22 cellular contexts compared by ENCODE assay signal in the genomic region with DNA sequence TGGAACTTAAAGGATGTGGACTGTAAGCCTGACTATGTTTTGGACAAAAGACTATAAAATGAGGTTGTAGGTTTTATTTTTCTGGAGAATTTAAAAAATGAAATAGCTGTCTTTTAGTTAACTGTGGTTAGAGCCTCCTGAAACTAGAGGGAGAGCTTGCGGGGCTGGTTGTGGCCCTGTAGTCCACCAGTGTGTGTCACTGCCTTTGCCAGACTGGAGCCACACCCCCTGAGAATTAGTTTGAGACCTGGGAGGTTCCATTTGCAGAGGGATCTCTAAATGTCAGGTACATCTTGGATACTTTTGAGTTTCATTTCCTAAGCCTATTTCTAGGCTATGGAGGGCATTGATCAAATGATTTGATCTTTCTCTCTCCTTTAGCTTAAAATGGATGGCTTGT. TPM values are rescaled to one million over a fixed set of nuclear protein-coding genes. Genes with fewer than 3 reads are reported as not detected.
A peak's percentile ranks its signal among the peaks of the same experiment; 100 is the strongest.
DNase-seq lines count a peak whose midpoint lies in the region; ATAC-seq, FAIRE-seq and TF ChIP-seq lines count a peak whose summit lies in the region.
"Had no signal": no experiment of that assay in that cellular context is flagged by ENCODE, and none has a peak within 500 bp of the region (broad histone marks: within the 10 kb centered on the region; RNA-seq: fewer than 3 reads in every experiment).

No MANE protein-coding gene starts in this region.

- H3K9me1 ChIP-seq in K562 (ENCODE audit: control insufficient read depth, insufficient read depth, low read length): no peaks in the 10 kb centered on the region

- H3K9me2 ChIP-seq in GM23338 (ENCODE audit: insufficient read depth) (no peaks in the 10 kb centered on the region), HCT116 (ENCODE audit: insufficient read depth) (no peaks in the 10 kb centered on the region)

- H3K36me3 Mint-ChIP-seq in GM23338 (ENCODE audit: low read depth): no peaks in the 10 kb centered on the region
- H3K36me3 Mint-ChIP-seq in activated naive CD4-positive, alpha-beta T cell treated with anti-CD3 and anti-CD28 coated beads, Interleukin-2, amount 10 ng/mL, durations not matched to agents 7 days and 5 days: no peaks in the 10 kb centered on the region
- H3K36me3 Mint-ChIP-seq in T-helper 2 cell treated with Interferon-gamma antibody and Interleukin-4, amounts not matched to agents 5 μg/mL and 100 μg/mL, for 36 hours (ENCODE audit: low read depth): no peaks in the 10 kb centered on the region

- ATAC-seq in GM23338 (peak; percentile 67), HCT116 (peak; percentile 61), K562 (peak; percentile 54; the same call in 2 of the 3 replicates), heart right ventricle (no peak)

- POLR2A ChIA-PET in HCT116 (lab: Charles Lee) (no interaction called here), K562 (lab: Yijun Ruan, JAX) (interaction anchor here (0.9 kb wide), 1 partner anchor 98 kb away, joined by 3 read pairs; no protein-coding TSS in a partner anchor)

- intact Hi-C loops in HCT116 (cut with micrococcal nuclease) (no loop called here), K562 (cut with micrococcal nuclease) (no loop called here), heart right ventricle (cut with DNase I) (no loop called here)

- no peaks in the 10 kb centered on the region for H3K9me3 ChIP-seq in HCT116 (ENCODE audit: control insufficient read depth in 1 of 2, insufficient read depth in 1 of 2, low read depth in 1 of 2, low read length in 2 of 2)
- no peaks in the 10 kb centered on the region for H3K9me3 ChIP-seq in K562 (replicated peaks; ENCODE audit: control insufficient read depth, insufficient read depth, low read depth, low read length)
- peaks cover 0 to 9% (median 0%) of the 10 kb centered on the region in 11 donors for H3K9me3 ChIP-seq in heart right ventricle
- H3K9me3 ChIP-seq: BLaER1 had no signal

- DNase-seq in GM23338 (ENCODE audit: low spot score) (peak; percentile 39), HCT116 (ENCODE audit: low read depth, low spot score) (no peak), K562 (ENCODE audit: extremely low read depth in 1 of 4, low spot score in 3 of 4) (no peak), iPS-NIHi7 (ENCODE audit: extremely low spot score) (peak; percentile 29), NCI-H2171 (lab: John Stamatoyannopoulos, UW) (no peak), heart right ventricle (no peak)
- DNase-seq in activated naive CD4-positive, alpha-beta T cell treated with anti-CD3 and anti-CD28 coated beads, Interleukin-2, amount 10 ng/mL, durations not matched to agents 7 days and 5 days: no peak
- no peak for DNase-seq in T-helper 2 cell treated with Interferon-gamma antibody and Interleukin-4, amounts not matched to agents 5 μg/mL and 100 μg/mL, for 36 hours (ENCODE audit: low spot score)
- DNase-seq: 8988T; CD4-positive, alpha-beta memory T cell; DMS153; DMS79; GDM1 had no signal

- H3K4me1 ChIP-seq in GM23338 (ENCODE audit: insufficient read depth): no peaks in the 10 kb centered on the region
- H3K4me1 ChIP-seq in HCT116 (ENCODE audit: control insufficient read depth in 1 of 2, insufficient read depth in 2 of 2, low read length in 2 of 2): no peaks in the 10 kb centered on the region
- H3K4me1 ChIP-seq in K562 (replicated peaks in 1 of 2; ENCODE audit: control insufficient read depth in 2 of 2, insufficient read depth in 2 of 2, low read length in 2 of 2): no peaks in the 10 kb centered on the region
- no peaks in the 10 kb centered on the region for H3K4me1 ChIP-seq in heart right ventricle
- H3K4me1 ChIP-seq: BLaER1 had no signal

- in situ Hi-C loops in K562 (cut with MboI): no loop called here

- H3K27me3 ChIP-seq in GM23338 (ENCODE audit: insufficient read depth) (no peaks in the 10 kb centered on the region), HCT116 (ENCODE audit: insufficient read depth, low read length) (no peaks in the 10 kb centered on the region), K562 (ENCODE audit: control insufficient read depth in 2 of 2, insufficient read depth in 2 of 2, low read length in 2 of 2) (no peaks in the 10 kb centered on the region), heart right ventricle (no peaks in the 10 kb centered on the region)
- H3K27me3 ChIP-seq: BLaER1 had no signal

- H2AFZ ChIP-seq in GM23338 (0 out of 2 replicates have a peak overlapping the region, but pooled peaks have one; percentile 24), HCT116 (ENCODE audit: low read depth, low read length, poor library complexity, severe bottlenecking) (peak overlapping the region; percentile 51), K562 (ENCODE audit: low read depth, low read length) (no peak overlapping the region)

- no peaks in the 10 kb centered on the region for H3K27me3 Mint-ChIP-seq in GM23338 (ENCODE audit: insufficient read depth, low read depth, poor library complexity)
- H3K27me3 Mint-ChIP-seq in activated naive CD4-positive, alpha-beta T cell treated with anti-CD3 and anti-CD28 coated beads, Interleukin-2, amount 10 ng/mL, durations not matched to agents 7 days and 5 days: peaks cover 4% of the 10 kb centered on the region
- H3K27me3 Mint-ChIP-seq in T-helper 2 cell treated with Interferon-gamma antibody and Interleukin-4, amounts not matched to agents 5 μg/mL and 100 μg/mL, for 36 hours (ENCODE audit: low read depth): peaks cover 3% of the 10 kb centered on the region

- H3F3A ChIP-seq in GM23338 (replicated peaks; ENCODE audit: low read depth): no peaks in the 10 kb centered on the region

- H3K9ac ChIP-seq in HCT116 (ENCODE audit: low read length) (no peak overlapping the region), K562 (ENCODE audit: insufficient read depth in 1 of 2, low read depth in 2 of 2, low read length in 2 of 2) (no peak overlapping the region)
- H3K9ac ChIP-seq: BLaER1 had no signal

- TF ChIP-seq RAD21 in HCT116 (IDR thresholded peaks at IDR 0.05; ENCODE audit: low read depth) (no peak), K562 (CRISPR knock-in tag; conservative IDR thresholded peaks at IDR 0.05 in 1 of 2, IDR thresholded peaks at IDR 0.05 in 1 of 2) (no peak)

- H3K4me2 ChIP-seq in GM23338 (no peak overlapping the region), HCT116 (ENCODE audit: low read length) (no peak overlapping the region), K562 (ENCODE audit: insufficient read depth, low read length) (no peak overlapping the region)
- H3K4me2 ChIP-seq: BLaER1 had no signal

- no peak overlapping the region for H3K4me3 Mint-ChIP-seq in GM23338
- no peak overlapping the region for H3K4me3 Mint-ChIP-seq in activated naive CD4-positive, alpha-beta T cell treated with anti-CD3 and anti-CD28 coated beads, Interleukin-2, amount 10 ng/mL, durations not matched to agents 7 days and 5 days
- H3K4me3 Mint-ChIP-seq in T-helper 2 cell treated with Interferon-gamma antibody and Interleukin-4, amounts not matched to agents 5 μg/mL and 100 μg/mL, for 36 hours: no peak overlapping the region
- H3K4me3 Mint-ChIP-seq: CD14-positive monocyte; CD4-positive, alpha-beta memory T cell had no signal

- H3K27ac Mint-ChIP-seq in GM23338: no peak overlapping the region
- H3K27ac Mint-ChIP-seq in activated naive CD4-positive, alpha-beta T cell treated with anti-CD3 and anti-CD28 coated beads, Interleukin-2, amount 10 ng/mL, durations not matched to agents 7 days and 5 days: no peak overlapping the region
- no peak overlapping the region for H3K27ac Mint-ChIP-seq in T-helper 2 cell treated with Interferon-gamma antibody and Interleukin-4, amounts not matched to agents 5 μg/mL and 100 μg/mL, for 36 hours
- H3K27ac Mint-ChIP-seq: CD14-positive monocyte; CD4-positive, alpha-beta memory T cell had no signal

- no peak for FAIRE-seq in K562 (lab: Jason Lieb, UNC)
- FAIRE-seq: GM12892, GM18507, H54 had no signal

- TF ChIP-seq CTCF in GM23338 (conservative IDR thresholded peaks at IDR 0.05; ENCODE audit: low read depth in 2 of 2) (no peak), HCT116 (IDR thresholded peaks at IDR 0.05 in 2 of 3, conservative IDR thresholded peaks at IDR 0.05 in 1 of 3; ENCODE audit: borderline replicate concordance in 1 of 3, insufficient read depth in 1 of 3, low read depth in 2 of 3, low read length in 2 of 3) (no peak), K562 (IDR thresholded peaks at IDR 0.05 in 2 of 3, conservative IDR thresholded peaks at IDR 0.05 in 1 of 3; ENCODE audit: insufficient read depth in 2 of 3, low read depth in 1 of 3, low read length in 3 of 3) (peak in 1 of 3 experiments; percentile 29; a peak in 1 of 6 replicates), heart right ventricle (IDR thresholded peaks at IDR 0.05) (no peak)

- no peak for TF ChIP-seq EP300 in K562 (IDR thresholded peaks at IDR 0.05; ENCODE audit: low read length)

- H3K79me2 ChIP-seq in GM23338 (replicated peaks; ENCODE audit: insufficient read depth) (no peaks in the 10 kb centered on the region), HCT116 (ENCODE audit: insufficient read depth, low read length) (no peaks in the 10 kb centered on the region), K562 (ENCODE audit: control insufficient read depth, insufficient read depth, low read length) (no peaks in the 10 kb centered on the region)

- CTCF ChIA-PET in HCT116 (lab: Charles Lee) (no interaction called here), K562 (lab: Yijun Ruan, JAX; ENCODE audit: low intra/inter-chr PET ratio) (no interaction called here)
- CTCF ChIA-PET in activated naive CD4-positive, alpha-beta T cell treated with anti-CD3 and anti-CD28 coated beads, Interleukin-2, amount 10 ng/mL, durations not matched to agents 7 days and 5 days (lab: Charles Lee): interaction anchor here (1.0 to 1.1 kb wide), 2 partner anchors 55 to 56 kb away, joined by 3 to 4 read pairs; no protein-coding TSS in a partner anchor

- 29% methylated on average over 1 of the region's 1 CpG for WGBS in K562 (ENCODE audit: insufficient coverage, low coverage, missing lambda C conversion rate)
- WGBS in heart right ventricle, 2 donors: 100% methylated on average over 1 of the region's 1 CpG

- H3K4me1 Mint-ChIP-seq in GM23338: no peaks in the 10 kb centered on the region
- no peaks in the 10 kb centered on the region for H3K4me1 Mint-ChIP-seq in activated naive CD4-positive, alpha-beta T cell treated with anti-CD3 and anti-CD28 coated beads, Interleukin-2, amount 10 ng/mL, durations not matched to agents 7 days and 5 days
- H3K4me1 Mint-ChIP-seq in T-helper 2 cell treated with Interferon-gamma antibody and Interleukin-4, amounts not matched to agents 5 μg/mL and 100 μg/mL, for 36 hours (ENCODE audit: low read depth): no peaks in the 10 kb centered on the region
- H3K4me1 Mint-ChIP-seq: CD14-positive monocyte; CD4-positive, alpha-beta memory T cell had no signal

- H4K20me1 ChIP-seq in GM23338 (replicated peaks; ENCODE audit: insufficient read depth) (no peaks in the 10 kb centered on the region), HCT116 (ENCODE audit: insufficient read depth) (no peaks in the 10 kb centered on the region), K562 (replicated peaks; ENCODE audit: control insufficient read depth, insufficient read depth, low read length) (no peaks in the 10 kb centered on the region)
- H4K20me1 ChIP-seq: BLaER1 had no signal

- H3K4me3 ChIP-seq in GM23338 (no peak overlapping the region), HCT116 (replicated peaks in 1 of 2; ENCODE audit: low read depth in 1 of 2, low read length in 2 of 2) (no peak overlapping the region), K562 (no peak overlapping the region), heart right ventricle (no peak overlapping the region)
- H3K4me3 ChIP-seq: BLaER1 had no signal

- H3K27ac ChIP-seq in GM23338 (ENCODE audit: low read depth): no peak overlapping the region
- no peak overlapping the region for H3K27ac ChIP-seq in HCT116 (ENCODE audit: low read depth, low read length)
- H3K27ac ChIP-seq in K562 (ENCODE audit: extremely low read depth, low read depth, low read length): no peak overlapping the region
- no peak overlapping the region for H3K27ac ChIP-seq in heart right ventricle
- H3K27ac ChIP-seq: BLaER1 had no signal

- TF ChIP-seq POLR2A in HCT116 (IDR thresholded peaks at IDR 0.05; ENCODE audit: borderline replicate concordance, extremely low read depth, insufficient read depth, insufficient read length) (no peak), K562 (conservative IDR thresholded peaks at IDR 0.05) (no peak)

- no peaks in the 10 kb centered on the region for H3K36me3 ChIP-seq in GM23338 (ENCODE audit: insufficient read depth)
- H3K36me3 ChIP-seq in HCT116 (ENCODE audit: control insufficient read depth in 1 of 2, insufficient read depth in 2 of 2, low read length in 2 of 2): no peaks in the 10 kb centered on the region
- no peaks in the 10 kb centered on the region for H3K36me3 ChIP-seq in K562 (ENCODE audit: control insufficient read depth, insufficient read depth, low read length)
- no peaks in the 10 kb centered on the region for H3K36me3 ChIP-seq in heart right ventricle
- H3K36me3 ChIP-seq: BLaER1 had no signal

- RAD21 ChIA-PET in HCT116 (lab: Charles Lee; ENCODE audit: low non-redundant PET in 1 of 2, low total read pairs in 2 of 2, uncharacterized antibody in 2 of 2, unreplicated experiment in 2 of 2): no interaction called here

- no peaks in the 10 kb centered on the region for H3K9me3 Mint-ChIP-seq in GM23338
- no peaks in the 10 kb centered on the region for H3K9me3 Mint-ChIP-seq in activated naive CD4-positive, alpha-beta T cell treated with anti-CD3 and anti-CD28 coated beads, Interleukin-2, amount 10 ng/mL, durations not matched to agents 7 days and 5 days
- H3K9me3 Mint-ChIP-seq in T-helper 2 cell treated with Interferon-gamma antibody and Interleukin-4, amounts not matched to agents 5 μg/mL and 100 μg/mL, for 36 hours: peaks cover 3% of the 10 kb centered on the region

- BruUV-seq in HCT116 (replicated peaks; lab: Mats Ljungman, UMichigan): no TSS peak
- no TSS peak for BruUV-seq in K562 (replicated peaks; lab: Mats Ljungman, UMichigan)

RNA-seq across cellular contexts. Expression of a gene that starts 20.8 kb away (rescaled TPM):
- total RNA-seq in GM23338 (2014; rRNA removed; shearing (Covaris generic)): not detected in 2 replicates
- not detected in 2 replicates for polyA plus RNA-seq in GM23338 (2016; fragmentation: Nextera tagmentation; extraction: Ambion mirVana)
- not detected for total RNA-seq in HCT116 (2021; ENCODE audit: unreplicated experiment)
- not detected in 2 replicates for polyA plus RNA-seq in HCT116 (2012)
- total RNA-seq in K562 (2011; cell fraction: chromatin; rRNA removed; ENCODE audit: low replicate concordance): not detected in 2 replicates
- total RNA-seq in K562 (2011; cell fraction: nucleolus; rRNA removed): not detected in 2 replicates
- not detected in 2 replicates for total RNA-seq in K562 (2011; cell fraction: nucleoplasm; rRNA removed)
- not detected in 2 replicates for total RNA-seq in K562 (2014; rRNA removed)
- not detected in 2 replicates for total RNA-seq in K562 (2014; rRNA removed; fragmentation: Illumina TruSeq; extraction: Trizol)
- total RNA-seq in K562 (2015; rRNA removed; fragmentation: Illumina TruSeq; extraction: Trizol): not detected in 2 replicates
- not detected in 2 replicates for total RNA-seq in K562 (2021)
- not detected in 2 replicates for polyA plus RNA-seq in K562 (2011; rRNA removed)
- not detected in 2 replicates for polyA plus RNA-seq in K562 (2011; cell fraction: cytosol; rRNA removed)
- polyA plus RNA-seq in K562 (2011; cell fraction: nucleus; rRNA removed): not detected in 2 replicates
- polyA plus RNA-seq in K562 (2012): not detected in 2 replicates
- polyA plus RNA-seq in K562 (2014; fragmentation: Illumina TruSeq; extraction: Trizol): not detected in 2 replicates
- not detected for polyA plus RNA-seq in K562 (2014; fragmentation: Nextera tagmentation; extraction: Ambion mirVana)
- polyA plus RNA-seq in K562 (2014; rRNA removed): not detected in 2 replicates
- not detected in 2 replicates for polyA minus RNA-seq in K562 (2011; rRNA and poly(A)+ RNA removed)
- polyA minus RNA-seq in K562 (2011; cell fraction: cytosol; rRNA and poly(A)+ RNA removed): not detected in 2 replicates
- polyA minus RNA-seq in K562 (2011; cell fraction: nucleus; rRNA and poly(A)+ RNA removed): not detected in 2 replicates
- under 1 TPM in 1 of 10 donors, not detected in 9; 0.28 TPM for total RNA-seq in heart right ventricle
- not detected for polyA plus RNA-seq in heart right ventricle
- total RNA-seq: A673; CD4-positive, alpha-beta memory T cell; Daoy; HT-29 had no signal
- polyA plus RNA-seq: AG04450; CD14-positive monocyte; CD4-positive, alpha-beta memory T cell had no signal

RNA-seq across cellular contexts. Expression of a gene that starts 42.0 kb away (rescaled TPM):
- total RNA-seq in GM23338 (2014; rRNA removed; shearing (Covaris generic)): 33.7 and 36.5 TPM in 2 replicates
- polyA plus RNA-seq in GM23338 (2016; fragmentation: Nextera tagmentation; extraction: Ambion mirVana) (56.2 and 72.4 TPM in 2 replicates), K562 (2011; rRNA removed) (35.9 and 57.9 TPM in 2 replicates), K562 (2014; fragmentation: Illumina TruSeq; extraction: Trizol) (114 and 123 TPM in 2 replicates), K562 (2014; fragmentation: Nextera tagmentation; extraction: Ambion mirVana) (100 to 1,000 TPM in 1 of 2 experiments, 10 to 100 TPM in 1; 88.3 to 162 TPM), K562 (2014; rRNA removed) (123 and 141 TPM in 2 replicates), heart right ventricle (10 to 100 TPM in 1 of 2 donors, 1 to 10 TPM in 1; 9.7 to 22.4 TPM)
- total RNA-seq in HCT116 (2021; ENCODE audit: unreplicated experiment) (40.3 TPM), K562 (2014; rRNA removed) (66.8 and 80.1 TPM in 2 replicates), K562 (2014; rRNA removed; fragmentation: Illumina TruSeq; extraction: Trizol) (119 and 142 TPM in 2 replicates), K562 (2015; rRNA removed; fragmentation: Illumina TruSeq; extraction: Trizol) (140 and 148 TPM in 2 replicates), K562 (2021) (65.7 and 70.7 TPM in 2 replicates), heart right ventricle (10 to 100 TPM in 8 of 10 donors, 1 to 10 TPM in 2; 6.9 to 19.4 (median 12.5) TPM)
- 18.4 and 26.6 TPM in 2 replicates for polyA plus RNA-seq in HCT116 (2012)
- 15.2 and 38.3 TPM in 2 replicates for total RNA-seq in K562 (2011; cell fraction: chromatin; rRNA removed; ENCODE audit: low replicate concordance)
- 10.5 and 12.2 TPM in 2 replicates for total RNA-seq in K562 (2011; cell fraction: nucleolus; rRNA removed)
- 10.1 and 13.8 TPM in 2 replicates for total RNA-seq in K562 (2011; cell fraction: nucleoplasm; rRNA removed)
- polyA plus RNA-seq in K562 (2011; cell fraction: cytosol; rRNA removed): 6.3 and 12.5 TPM in 2 replicates
- polyA plus RNA-seq in K562 (2011; cell fraction: nucleus; rRNA removed): 31.6 and 33.6 TPM in 2 replicates
- polyA plus RNA-seq in K562 (2012): 38.2 and 83.0 TPM in 2 replicates
- polyA minus RNA-seq in K562 (2011; rRNA and poly(A)+ RNA removed): 46.1 and 49.2 TPM in 2 replicates
- 14.5 and 19.7 TPM in 2 replicates for polyA minus RNA-seq in K562 (2011; cell fraction: cytosol; rRNA and poly(A)+ RNA removed)
- polyA minus RNA-seq in K562 (2011; cell fraction: nucleus; rRNA and poly(A)+ RNA removed): 18.6 and 26.7 TPM in 2 replicates

Comparison
In these comparisons a context has a peak if more than half of its experiments do, and no peak if none do; other contexts are left out.
1. ATAC-seq: peak in GM23338 (single experiment), HCT116 (single experiment) and K562 (single experiment); none in heart right ventricle (0 of 8).
2. DNase-seq: peak in GM23338 (single experiment) and iPS-NIHi7 (single experiment); none in HCT116 (single experiment), K562 (0 of 4), activated naive CD4-positive, alpha-beta T cell treated with anti-CD3 and anti-CD28 coated beads, Interleukin-2, amount 10 ng/mL, durations not matched to agents 7 days and 5 days (single experiment), NCI-H2171 (single experiment), heart right ventricle (0 of 2) and T-helper 2 cell treated with Interferon-gamma antibody and Interleukin-4, amounts not matched to agents 5 μg/mL and 100 μg/mL, for 36 hours (single experiment).